In genomic region chr22:24325105-24325757, GRCh38 we compare ENCODE assay signal across 8 cellular contexts. TPM values are rescaled to one million over a fixed set of nuclear protein-coding genes. Genes with fewer than 3 reads are reported as not detected.
DNase-seq lines count a peak whose midpoint lies in the region; ATAC-seq and TF ChIP-seq lines count a peak whose summit lies in the region.

No MANE protein-coding gene starts in this region.

- peak in 1 of 2 donors; percentile 19 for TF ChIP-seq EP300 in tibial nerve (IDR thresholded peaks at IDR 0.05)

- no peak overlapping the region for H3K4me2 ChIP-seq in PC-3 (ENCODE audit: low read length)

- CTCF ChIA-PET in HEK293 (lab: Yijun Ruan, JAX) (interaction anchor here (0.6 to 1.6 kb wide), 6 partner anchors 10 to 197 kb away, joined by 3 to 8 read pairs (median 4); no protein-coding TSS in a partner anchor), PC-3 (lab: Charles Lee) (interaction anchor here (0.6 kb wide), 1 partner anchor 182 kb away, joined by 4 read pairs; no protein-coding TSS in a partner anchor)

- no TSS peak for BruUV-seq in PC-3 (replicated peaks; lab: Mats Ljungman, UMichigan)

- H3K4me3 ChIP-seq in HEK293 (ENCODE audit: low read depth, low read length) (no peak overlapping the region), PC-3 (ENCODE audit: low read length) (no peak overlapping the region), left lung (no peak overlapping the region), tibial nerve (no peak overlapping the region)

- TF ChIP-seq CTCF in HEK293 (tag by site-specific recombination; IDR thresholded peaks at IDR 0.05), result peak; percentile 80
- TF ChIP-seq CTCF in PC-3 (conservative IDR thresholded peaks at IDR 0.05; ENCODE audit: low read depth, low read length), result peak; percentile 59
- peak; percentile 62 to 67 for TF ChIP-seq CTCF in left lung (IDR thresholded peaks at IDR 0.05)
- TF ChIP-seq CTCF in tibial nerve (IDR thresholded peaks at IDR 0.05), result peak; percentile 57 to 74 (median 62)

- no peaks in the 10 kb centered on the region for H3K9me2 ChIP-seq in PC-3 (replicated peaks; ENCODE audit: low read length)

- H3K9me3 ChIP-seq in HEK293 (ENCODE audit: control insufficient read depth, insufficient read depth, low read depth, low read length), result no peaks in the 10 kb centered on the region
- no peaks in the 10 kb centered on the region for H3K9me3 ChIP-seq in PC-3 (ENCODE audit: low read length)
- H3K9me3 ChIP-seq in left lung, result no peaks in the 10 kb centered on the region
- H3K9me3 ChIP-seq in tibial nerve, result no peaks in the 10 kb centered on the region

- 18 to 22% methylated on average over 5 of the region's 5 CpGs for WGBS in tibial nerve, 2 donors

- H3K4me1 ChIP-seq in HEK293 (ENCODE audit: control insufficient read depth, insufficient read depth, low read length) (peaks cover 3% of the 10 kb centered on the region; the same call in 1 of the 2 replicates), PC-3 (ENCODE audit: insufficient read depth, low read length) (0 out of 2 replicates have a peak, but pooled peaks cover 9% of the 10 kb centered on the region), left lung (peaks cover 3 to 7% of the 10 kb centered on the region in 2 donors), tibial nerve (peaks cover 0 to 24% (median 2%) of the 10 kb centered on the region in 4 donors)

- no peaks in the 10 kb centered on the region for H4K20me1 ChIP-seq in PC-3 (ENCODE audit: low read length)

- TF ChIP-seq POLR2A in tibial nerve (IDR thresholded peaks at IDR 0.05), result no peak

- peak; percentile 64 for ATAC-seq in PC-3
- ATAC-seq in left lung, result peak; percentile 98
- no peak for ATAC-seq in GM19397 (IDR thresholded peaks at IDR 0.05; ENCODE audit: unreplicated experiment)

- H2AFZ ChIP-seq in PC-3 (ENCODE audit: low read length), result no peak overlapping the region

- no peaks in the 10 kb centered on the region for H3K79me2 ChIP-seq in PC-3 (ENCODE audit: low read length)

- intact Hi-C loops in PC-3 (cut with micrococcal nuclease) (loop anchor here (1.0 kb wide), 1 partner anchor 196 kb away; no protein-coding TSS in a partner anchor), left lung (cut with DNase I) (loop anchor here in 1 of 2 donors (10.0 kb wide), 1 partner anchor 180 kb away; no protein-coding TSS in a partner anchor)

- H3K27ac ChIP-seq in HEK293 (ENCODE audit: extremely low read depth, low read depth, low read length) (no peak overlapping the region), PC-3 (ENCODE audit: low read length) (no peak overlapping the region), left lung (peak overlapping the region in 1 of 2 donors; percentile 15), tibial nerve (no peak overlapping the region)

- DNase-seq in DMS 273 treated with DMSO at 0.1 percent for 48 hours (lab: John Stamatoyannopoulos, UW), result peak; percentile 9
- DNase-seq in PC-3, result peak; percentile 47
- peak; percentile 17 for DNase-seq in central memory CD4-positive, alpha-beta T cell
- no peak for DNase-seq in left lung
- DNase-seq in tibial nerve (ENCODE audit: low spot score in 2 of 2), result peak in 1 of 2 donors; percentile 48
- DNase-seq in activated CD4-positive, alpha-beta T cell treated with anti-CD3 and anti-CD28 coated beads for 1 hour, result no peak

- H3K36me3 ChIP-seq in HEK293 (ENCODE audit: control insufficient read depth in 2 of 2, insufficient read depth in 1 of 2, low read length in 2 of 2) (peaks cover 39 to 82% of the 10 kb centered on the region in 2 experiments), PC-3 (ENCODE audit: low read depth, low read length) (peaks cover 27% of the 10 kb centered on the region), left lung (peaks cover 0 to 54% of the 10 kb centered on the region in 2 donors), tibial nerve (peaks cover 0 to 57% (median 4%) of the 10 kb centered on the region in 3 donors)

- no peak overlapping the region for H3K9ac ChIP-seq in PC-3 (ENCODE audit: low read length)

- POLR2A ChIA-PET in HEK293 (lab: Yijun Ruan, JAX) (interaction anchor here (0.6 kb wide), 1 partner anchor 181 kb away, joined by 3 read pairs; no protein-coding TSS in a partner anchor), PC-3 (lab: Charles Lee; ENCODE audit: unreplicated experiment) (no interaction called here)

- H3F3A ChIP-seq in PC-3 (ENCODE audit: low read length, unreplicated experiment), result no peaks in the 10 kb centered on the region

- H3K27me3 ChIP-seq in PC-3 (ENCODE audit: low read length) (no peaks in the 10 kb centered on the region), left lung (no peaks in the 10 kb centered on the region), tibial nerve (no peaks in the 10 kb centered on the region)

TF ChIP-seq in HEK293, 187 proteins besides CTCF, POLR2A, EP300 and RAD21 (continues in another document):
- peak; percentile 85 for TF ChIP-seq PRDM1 (tag by site-specific recombination; IDR thresholded peaks at IDR 0.05)
- no peak for TF ChIP-seq GLI4 (tag by site-specific recombination; IDR thresholded peaks at IDR 0.05)
- TF ChIP-seq ZNF239 (tag by site-specific recombination; IDR thresholded peaks at IDR 0.05), result no peak
- TF ChIP-seq ZFP69B (tag by site-specific recombination; IDR thresholded peaks at IDR 0.05), result no peak
- peak; percentile 72; the same call in 1 of the 2 replicates for TF ChIP-seq OVOL3 (tag by site-specific recombination; IDR thresholded peaks at IDR 0.05)
- TF ChIP-seq PBX3 (CRISPR knock-in tag; IDR thresholded peaks at IDR 0.05), result no peak
- TF ChIP-seq ZNF202 (tag by site-specific recombination; IDR thresholded peaks at IDR 0.05; ENCODE audit: borderline replicate concordance), result peak; percentile 71; the same call in 1 of the 2 replicates
- no peak for TF ChIP-seq ZNF416 (tag by site-specific recombination; IDR thresholded peaks at IDR 0.05)
- no peak for TF ChIP-seq ZNF148 (tag by site-specific recombination; IDR thresholded peaks at IDR 0.05; ENCODE audit: borderline replicate concordance)
- no peak for TF ChIP-seq ZNF548 (tag by site-specific recombination; IDR thresholded peaks at IDR 0.05)
- 0 out of 2 replicates have a peak, but pooled peaks have one; percentile 13 for TF ChIP-seq RBAK (tag by site-specific recombination; IDR thresholded peaks at IDR 0.05)
- TF ChIP-seq ZNF560 (tag by site-specific recombination; IDR thresholded peaks at IDR 0.05; ENCODE audit: borderline replicate concordance), result peak; percentile 84
- peak; percentile 88 for TF ChIP-seq ZNF558 (tag by site-specific recombination; IDR thresholded peaks at IDR 0.05)
- TF ChIP-seq ZBTB26 (tag by site-specific recombination; optimal IDR thresholded peaks at IDR 0.05), result no peak

RNA-seq across cellular contexts. Expression of gene SPECC1L, which starts 54.6 kb away (rescaled TPM):
- 14.1 and 15.1 TPM in 2 replicates for total RNA-seq in PC-3 (2014; rRNA removed)
- total RNA-seq in left lung, result 10 to 100 TPM; 70.9 to 94.4 TPM
- 10 to 100 TPM; 42.2 to 45.1 (median 43.6) TPM for total RNA-seq in tibial nerve

Comparison
In these comparisons a context has a peak if more than half of its experiments do, and no peak if none do; other contexts are left out.
1. DNase-seq: peak in DMS 273 treated with DMSO at 0.1 percent for 48 hours (single experiment), PC-3 (single experiment) and central memory CD4-positive, alpha-beta T cell (single experiment); none in left lung (0 of 2) and activated CD4-positive, alpha-beta T cell treated with anti-CD3 and anti-CD28 coated beads for 1 hour (single experiment).
2. Peak in every context shown above with its lines, with median percentiles within 50 percentile points of each other: CTCF ChIP-seq.